9 cellular contexts compared by ENCODE assay signal in genomic region chr12:69360348-69360672, GRCh38. TPM values are rescaled to one million over a fixed set of nuclear protein-coding genes. Genes with fewer than 3 reads are reported as not detected.
DNase-seq lines count a peak whose midpoint lies in the region; ATAC-seq, FAIRE-seq and TF ChIP-seq lines count a peak whose summit lies in the region.
"Had no signal": no experiment of that assay in that cellular context is flagged by ENCODE, and none has a peak within 500 bp of the region (broad histone marks: within the 10 kb centered on the region; RNA-seq: fewer than 3 reads in every experiment).

No MANE protein-coding gene starts in this region.

- no peak for ATAC-seq in CD4-positive, CD25-positive, alpha-beta regulatory T cell (ENCODE audit: low read depth in 2 of 2)
- ATAC-seq in HG02642 (IDR thresholded peaks at IDR 0.05; ENCODE audit: poor library complexity, unreplicated experiment) = no peak

- H3K4me1 Mint-ChIP-seq in CD4-positive, CD25-positive, alpha-beta regulatory T cell = peaks cover 19 to 39% (median 28%) of the 10 kb centered on the region in 4 donors
- H3K4me1 Mint-ChIP-seq in endodermal cell = peaks cover 12% of the 10 kb centered on the region
- peaks cover 21% of the 10 kb centered on the region for H3K4me1 Mint-ChIP-seq in neural progenitor cell

- DNase-seq in CD4-positive, CD25-positive, alpha-beta regulatory T cell = no peak
- no peak for DNase-seq in endodermal cell
- no peak for DNase-seq in neural progenitor cell (ENCODE audit: low spot score)
- no peak for DNase-seq in SHP77 (lab: John Stamatoyannopoulos, UW)
- no peak for DNase-seq in small intestine
- DNase-seq in 8988T = no peak

- H3K9ac ChIP-seq in OCI-LY3 (ENCODE audit: low read length) (peak overlapping the region; percentile 95), endodermal cell (ENCODE audit: extremely low read depth, low read length, poor library complexity, severe bottlenecking) (peak overlapping the region; percentile 96), neural progenitor cell (peak overlapping the region; percentile 70)

- peaks cover 4% of the 10 kb centered on the region for H3K27me3 Mint-ChIP-seq in CD4-positive, CD25-positive, alpha-beta regulatory T cell
- no peaks in the 10 kb centered on the region for H3K27me3 Mint-ChIP-seq in endodermal cell (ENCODE audit: insufficient read depth)
- H3K27me3 Mint-ChIP-seq in neural progenitor cell (ENCODE audit: insufficient read depth, low read depth) = peaks cover 9% of the 10 kb centered on the region

- peaks cover 19% of the 10 kb centered on the region for H3F3A ChIP-seq in neural progenitor cell (ENCODE audit: low read depth)

- H3K9me3 Mint-ChIP-seq in CD4-positive, CD25-positive, alpha-beta regulatory T cell = no peaks in the 10 kb centered on the region
- no peaks in the 10 kb centered on the region for H3K9me3 Mint-ChIP-seq in endodermal cell
- H3K9me3 Mint-ChIP-seq in neural progenitor cell = no peaks in the 10 kb centered on the region

- H4K20me1 ChIP-seq in OCI-LY3 (ENCODE audit: insufficient read depth, low read length) (no peaks in the 10 kb centered on the region), neural progenitor cell (ENCODE audit: low read depth) (no peaks in the 10 kb centered on the region)

- peak overlapping the region; percentile 83 for H3K4me2 ChIP-seq in OCI-LY3 (ENCODE audit: low read length)
- peak overlapping the region; percentile 76 for H3K4me2 ChIP-seq in neural progenitor cell

- no peaks in the 10 kb centered on the region for H3K9me3 ChIP-seq in CD4-positive, CD25-positive, alpha-beta regulatory T cell (ENCODE audit: control insufficient read depth in 2 of 2, low read length in 2 of 2)
- H3K9me3 ChIP-seq in OCI-LY3 (ENCODE audit: insufficient read depth, low read length) (no peaks in the 10 kb centered on the region), endodermal cell (ENCODE audit: control insufficient read depth, low read length) (peaks cover 4% of the 10 kb centered on the region), neural progenitor cell (ENCODE audit: low read depth) (no peaks in the 10 kb centered on the region), small intestine (ENCODE audit: control insufficient read depth, low read depth) (no peaks in the 10 kb centered on the region)

- H3K27me3 ChIP-seq in CD4-positive, CD25-positive, alpha-beta regulatory T cell (ENCODE audit: control insufficient read depth, insufficient read depth, low read length) = no peaks in the 10 kb centered on the region
- no peaks in the 10 kb centered on the region for H3K27me3 ChIP-seq in OCI-LY3 (ENCODE audit: low read depth, low read length)
- H3K27me3 ChIP-seq in endodermal cell (ENCODE audit: control insufficient read depth, insufficient read depth, low read length, poor library complexity, severe bottlenecking) = no peaks in the 10 kb centered on the region
- H3K27me3 ChIP-seq in neural progenitor cell = no peaks in the 10 kb centered on the region
- no peaks in the 10 kb centered on the region for H3K27me3 ChIP-seq in small intestine (ENCODE audit: control insufficient read depth in 2 of 2, insufficient read depth in 2 of 2, low read length in 2 of 2)

- H3K79me2 ChIP-seq in OCI-LY3 (ENCODE audit: low read length) (peaks cover 27% of the 10 kb centered on the region), neural progenitor cell (ENCODE audit: low read depth) (peaks cover 54% of the 10 kb centered on the region)

- WGBS in endodermal cell (ENCODE audit: insufficient coverage in 1 of 2, insufficient read length in 1 of 2), 2 experiments = 14 to 17% methylated on average over 10 of the region's 10 CpGs
- 4 to 5% (median 4%) methylated on average over 10 of the region's 10 CpGs for WGBS in small intestine, 3 donors

- H3K4me3 ChIP-seq in CD4-positive, CD25-positive, alpha-beta regulatory T cell (ENCODE audit: low read depth, low read length) = peak overlapping the region; percentile 98
- H3K4me3 ChIP-seq in OCI-LY3 (ENCODE audit: low read length) (peak overlapping the region; percentile 97), endodermal cell (ENCODE audit: low read length) (peak overlapping the region; percentile 95), neural progenitor cell (peak overlapping the region; percentile 71), small intestine (ENCODE audit: low read depth in 1 of 2, low read length in 2 of 2) (peak overlapping the region in 1 of 2 donors; percentile 92)

- H3K4me3 Mint-ChIP-seq in CD4-positive, CD25-positive, alpha-beta regulatory T cell = peak overlapping the region; percentile 82 to 95 (median 92)
- H3K4me3 Mint-ChIP-seq in endodermal cell = peak overlapping the region; percentile 81
- H3K4me3 Mint-ChIP-seq in neural progenitor cell = peak overlapping the region; percentile 94

- peak overlapping the region; percentile 98 for H3K27ac ChIP-seq in CD4-positive, CD25-positive, alpha-beta regulatory T cell (ENCODE audit: insufficient read depth, low read length, poor library complexity, severe bottlenecking)
- H3K27ac ChIP-seq in OCI-LY3 (ENCODE audit: low read length) (peak overlapping the region; percentile 91), endodermal cell (ENCODE audit: low read depth, low read length) (peak overlapping the region; percentile 93), neural progenitor cell (peak overlapping the region; percentile 98), small intestine (ENCODE audit: low read depth in 1 of 2, low read length in 1 of 2) (peak overlapping the region in 1 of 2 donors; percentile 100)

- H3K27ac Mint-ChIP-seq in CD4-positive, CD25-positive, alpha-beta regulatory T cell = peak overlapping the region; percentile 88 to 94 (median 90)
- H3K27ac Mint-ChIP-seq in endodermal cell (peak overlapping the region; percentile 97), neural progenitor cell (peak overlapping the region; percentile 97)

- H3K36me3 Mint-ChIP-seq in CD4-positive, CD25-positive, alpha-beta regulatory T cell = peaks cover 6% of the 10 kb centered on the region
- H3K36me3 Mint-ChIP-seq in endodermal cell (ENCODE audit: low read depth) (peaks cover 27% of the 10 kb centered on the region), neural progenitor cell (peaks cover 10% of the 10 kb centered on the region)

- FAIRE-seq in small intestine (lab: Jason Lieb, UNC) = no peak

- H2AFZ ChIP-seq in OCI-LY3 (ENCODE audit: low read depth, low read length) (no peak overlapping the region), neural progenitor cell (replicated peaks) (peak overlapping the region; percentile 81)

- H3K4me1 ChIP-seq in CD4-positive, CD25-positive, alpha-beta regulatory T cell (ENCODE audit: control insufficient read depth, insufficient read depth, low read length, poor library complexity, severe bottlenecking) = peaks cover 30% of the 10 kb centered on the region
- H3K4me1 ChIP-seq in OCI-LY3 (ENCODE audit: low read length) (peaks cover 10% of the 10 kb centered on the region), endodermal cell (ENCODE audit: control insufficient read depth, insufficient read depth, low read length) (no peaks in the 10 kb centered on the region), neural progenitor cell (peaks cover 9% of the 10 kb centered on the region), small intestine (ENCODE audit: control insufficient read depth in 2 of 2, insufficient read depth in 1 of 2, low read depth in 1 of 2, low read length in 1 of 2) (peaks cover 0 to 3% of the 10 kb centered on the region in 2 donors)

- peaks cover 8% of the 10 kb centered on the region for H3K36me3 ChIP-seq in CD4-positive, CD25-positive, alpha-beta regulatory T cell (ENCODE audit: control insufficient read depth, insufficient read depth, low read length)
- H3K36me3 ChIP-seq in OCI-LY3 (replicated peaks; ENCODE audit: low read depth, low read length) = peaks cover 10% of the 10 kb centered on the region
- peaks cover 27% of the 10 kb centered on the region for H3K36me3 ChIP-seq in endodermal cell (ENCODE audit: control insufficient read depth, insufficient read depth, low read length)
- peaks cover 17% of the 10 kb centered on the region for H3K36me3 ChIP-seq in neural progenitor cell
- peaks cover 0 to 1% of the 10 kb centered on the region in 2 donors for H3K36me3 ChIP-seq in small intestine (ENCODE audit: control insufficient read depth in 2 of 2, insufficient read depth in 2 of 2, low read length in 2 of 2)

- TF ChIP-seq CTCF in OCI-LY3 (IDR thresholded peaks at IDR 0.05; ENCODE audit: low read depth, low read length) (no peak), endodermal cell (conservative IDR thresholded peaks at IDR 0.05) (no peak), neural progenitor cell (IDR thresholded peaks at IDR 0.05) (no peak)

RNA-seq across cellular contexts. Expression of gene YEATS4, which starts 0.8 kb away (rescaled TPM):
- 32.6 TPM for total RNA-seq in CD4-positive, CD25-positive, alpha-beta regulatory T cell
- polyA plus RNA-seq in CD4-positive, CD25-positive, alpha-beta regulatory T cell = 10 to 100 TPM; 47.9 to 75.7 (median 53.2) TPM
- total RNA-seq in endodermal cell (10 to 100 TPM; 37.0 to 40.9 TPM), neural progenitor cell (ENCODE audit: low replicate concordance) (93.5 and 159 TPM in 2 replicates)
- 36.9 TPM for polyA plus RNA-seq in endodermal cell (2013, experiment 1 of 2)
- 37.9 TPM for polyA plus RNA-seq in endodermal cell (2013, experiment 2 of 2)
- 10 to 100 TPM; 12.5 to 23.0 (median 15.7) TPM for polyA plus RNA-seq in small intestine

RNA-seq across cellular contexts. Expression of gene LYZ, which starts 12.1 kb away (rescaled TPM):
- 1.0 TPM for total RNA-seq in CD4-positive, CD25-positive, alpha-beta regulatory T cell
- polyA plus RNA-seq in CD4-positive, CD25-positive, alpha-beta regulatory T cell = 10 to 100 TPM in 1 of 4 donors, 1 to 10 TPM in 2, under 1 TPM in 1; 0.95 to 17.6 (median 4.9) TPM
- total RNA-seq in endodermal cell (not detected), neural progenitor cell (ENCODE audit: low replicate concordance) (0.68 TPM in 1 of 2 replicates, not detected in the other)
- polyA plus RNA-seq in endodermal cell (2013, experiment 1 of 2) = 0.14 TPM
- polyA plus RNA-seq in endodermal cell (2013, experiment 2 of 2) = not detected
- 100 to 1,000 TPM in 2 of 3 donors, 10 to 100 TPM in 1; 69.6 to 836 (median 280) TPM for polyA plus RNA-seq in small intestine
- total RNA-seq: myocyte had no signal
